8 cellular contexts compared by ENCODE assay signal in the genomic region with DNA sequence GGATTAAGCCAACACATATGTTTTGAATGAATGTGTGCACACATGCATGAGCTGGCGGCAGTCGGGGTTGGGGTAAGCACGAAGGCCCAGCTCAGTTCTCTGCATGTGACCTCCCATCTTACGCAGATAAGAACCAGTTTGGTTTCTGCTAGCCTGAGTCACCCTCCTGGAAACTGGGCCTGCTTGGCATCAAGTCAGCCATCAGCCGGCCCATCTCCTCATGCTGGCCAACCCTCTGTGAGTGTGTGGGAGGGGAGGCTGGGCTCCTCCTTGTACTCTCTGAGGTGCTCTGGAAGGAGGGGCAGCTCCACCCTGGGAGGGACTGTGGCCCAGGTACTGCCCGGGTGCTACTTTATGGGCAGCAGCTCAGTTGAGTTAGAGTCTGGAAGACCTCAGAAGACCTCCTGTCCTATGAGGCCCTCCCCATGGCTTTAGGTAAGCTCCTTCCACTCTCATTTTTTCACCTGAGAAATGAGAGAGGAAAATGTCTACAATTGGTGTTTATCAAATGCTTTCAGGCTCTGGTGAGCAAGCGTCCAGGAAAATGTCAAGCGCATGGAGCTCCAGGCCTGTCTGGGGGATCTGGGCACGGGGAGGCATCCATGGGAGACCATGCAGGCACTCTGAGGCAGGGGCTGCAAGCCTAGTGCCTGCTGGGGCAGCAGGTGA. TPM values are rescaled to one million over a fixed set of nuclear protein-coding genes. Genes with fewer than 3 reads are reported as not detected.
DNase-seq lines count a peak whose midpoint lies in the region; ATAC-seq and TF ChIP-seq lines count a peak whose summit lies in the region.

No MANE protein-coding gene starts in this region.

- H3K9me3 ChIP-seq in transverse colon = no peaks in the 10 kb centered on the region
- no peaks in the 10 kb centered on the region for H3K9me3 ChIP-seq in testis

- WGBS in transverse colon (ENCODE audit: low coverage in 1 of 2), 2 donors = 83% methylated on average over 9 of the region's 9 CpGs; no CpG with 5 or more reads in 1 of the 2 donors
- 73 to 83% methylated on average over 9 of the region's 9 CpGs for WGBS in testis, 2 donors

- H3K4me3 ChIP-seq in transverse colon (no peak overlapping the region), testis (no peak overlapping the region)

- peaks cover 0 to 8% (median 3%) of the 10 kb centered on the region in 4 donors for H3K4me1 ChIP-seq in transverse colon
- no peaks in the 10 kb centered on the region for H3K4me1 ChIP-seq in testis

- in situ Hi-C loops in transverse colon (cut with MboI; ENCODE audit: low pct_ligation_motif_present in 1 of 4, low pct_unique_long_range_greater_than_20kb in 1 of 4, low sequenced_read_pairs in 3 of 4) = no loop called here

- peak; percentile 0 for TF ChIP-seq POLR2A in transverse colon (IDR thresholded peaks at IDR 0.05)
- no peak for TF ChIP-seq POLR2A in testis (IDR thresholded peaks at IDR 0.05)

- intact Hi-C loops in left colon (cut with DNase I, micrococcal nuclease) (no loop called here), transverse colon (cut with DNase I; ENCODE audit: low total_unique reads) (no loop called here), testis (cut with DNase I; ENCODE audit: low total_unique reads) (no loop called here)

- TF ChIP-seq EP300 in transverse colon (IDR thresholded peaks at IDR 0.05; ENCODE audit: low read depth) = no peak

- TF ChIP-seq CTCF in transverse colon (IDR thresholded peaks at IDR 0.05) (no peak), testis (IDR thresholded peaks at IDR 0.05) (no peak)

- H3K27ac ChIP-seq in transverse colon (peak overlapping the region in 3 of 4 donors; percentile 36 to 55 (median 55)), testis (no peak overlapping the region), substantia nigra (ENCODE audit: low read depth, low read length, poor library complexity, severe bottlenecking) (no peak overlapping the region)

- H3K27me3 ChIP-seq in transverse colon (no peaks in the 10 kb centered on the region), testis (no peaks in the 10 kb centered on the region)

- peak; percentile 68 for DNase-seq in activated effector memory CD4-positive, alpha-beta T cell treated with anti-CD3 and anti-CD28 coated beads, Interleukin-2, amount 50 U/mL, for 16 hours
- no peak for DNase-seq in activated effector memory CD4-positive, alpha-beta T cell treated with Interleukin-2 at 50 U/mL for 16 hours
- peak; percentile 68 for DNase-seq in amniotic stem cell (lab: John Stamatoyannopoulos, UW)
- DNase-seq in left colon = peak; percentile 57 to 82
- peak; percentile 46 for DNase-seq in transverse colon
- DNase-seq in NCI-H2029 treated with DMSO at 0.1 percent for 48 hours (lab: John Stamatoyannopoulos, UW) = no peak
- no peak for DNase-seq in testis
- no peak for DNase-seq in substantia nigra (lab: John Stamatoyannopoulos, UW)

- ATAC-seq in left colon = peak; percentile 97

- no peaks in the 10 kb centered on the region for H3K36me3 ChIP-seq in transverse colon
- no peaks in the 10 kb centered on the region for H3K36me3 ChIP-seq in testis (ENCODE audit: low read depth, missing control alignments)

RNA-seq across cellular contexts. Expression of a gene that starts 9.7 kb away (rescaled TPM):
- total RNA-seq in left colon (10 to 100 TPM in 1 of 2 donors, 1 to 10 TPM in 1; 2.6 to 15.7 TPM), transverse colon (10 to 100 TPM in 1 of 4 donors, 1 to 10 TPM in 1, under 1 TPM in 2; 0.40 to 31.8 (median 5.5) TPM), testis (1 to 10 TPM; 3.2 to 5.6 TPM)
- 18.4 TPM for polyA plus RNA-seq in testis (ENCODE audit: insufficient read depth, low read depth, low replicate concordance)

RNA-seq across cellular contexts. Expression of a gene that starts 50.0 kb away (rescaled TPM):
- total RNA-seq in left colon (not detected), transverse colon (not detected), testis (under 1 TPM in 1 of 2 donors, not detected in 1; 0.68 TPM)
- polyA plus RNA-seq in testis (ENCODE audit: insufficient read depth, low read depth, low replicate concordance) = not detected

RNA-seq across cellular contexts. Expression of a gene that starts 56.0 kb away (rescaled TPM):
- total RNA-seq in left colon = 10 to 100 TPM; 68.4 to 72.1 TPM
- 100 to 1,000 TPM in 1 of 4 donors, 10 to 100 TPM in 3; 48.2 to 193 (median 87.4) TPM for total RNA-seq in transverse colon
- 10 to 100 TPM; 18.7 to 35.9 TPM for total RNA-seq in testis
- polyA plus RNA-seq in testis (ENCODE audit: insufficient read depth, low read depth, low replicate concordance) = 22.8 TPM

RNA-seq across cellular contexts. Expression of a gene that starts 58.7 kb away (rescaled TPM):
- total RNA-seq in left colon = not detected
- total RNA-seq in transverse colon = not detected
- not detected for total RNA-seq in testis
- not detected for polyA plus RNA-seq in testis (ENCODE audit: insufficient read depth, low read depth, low replicate concordance)

Comparison
In these comparisons a context has a peak if more than half of its experiments do, and no peak if none do; other contexts are left out.
1. DNase-seq: peak in activated effector memory CD4-positive, alpha-beta T cell treated with anti-CD3 and anti-CD28 coated beads, Interleukin-2, amount 50 U/mL, for 16 hours (single experiment), amniotic stem cell (single experiment), left colon (2 of 2) and transverse colon (single experiment); none in activated effector memory CD4-positive, alpha-beta T cell treated with Interleukin-2 at 50 U/mL for 16 hours (single experiment), NCI-H2029 treated with DMSO at 0.1 percent for 48 hours (single experiment), testis (single experiment) and substantia nigra (0 of 49).
2. H3K27ac ChIP-seq: peak in transverse colon (3 of 4); none in testis (0 of 2) and substantia nigra (single experiment).